Comparison of ENCODE assay signal across 17 cellular contexts in genomic region chr6:168293641-168294530, GRCh38. TPM values are rescaled to one million over a fixed set of nuclear protein-coding genes. Genes with fewer than 3 reads are reported as not detected.
"Had no signal": no experiment of that assay in that cellular context is flagged by ENCODE, and none has a peak within 500 bp of the region (broad histone marks: within the 10 kb centered on the region; RNA-seq: fewer than 3 reads in every experiment).

No MANE protein-coding gene starts in this region.

- H3K27me3 ChIP-seq: brain microvascular endothelial cell had no signal

- ATAC-seq: activated CD4-positive, alpha-beta T cell treated with anti-CD3 and anti-CD28 coated beads for 36 hours; activated T-cell treated with anti-CD3 and anti-CD28 coated beads, Interleukin-2, amount 50 U/mL, for 72 hours; T-cell had no signal

- DNase-seq: activated CD4-positive, alpha-beta memory T cell treated with anti-CD3 and anti-CD28 coated beads, Interleukin-2, amount 10 ng/mL, durations not matched to agents 7 days and 5 days; activated CD4-positive, alpha-beta T cell treated with anti-CD3 and anti-CD28 coated beads for 36 hours; activated CD4-positive, alpha-beta T cell treated with anti-CD3 and anti-CD28 coated beads, Interleukin-2, amount 50 U/mL, for 1 hour; activated gamma-delta T cell treated with Interleukin-2 at 50 U/mL for 16 hours; activated naive CD4-positive, alpha-beta T cell treated with anti-CD3 and anti-CD28 coated beads, Interleukin-2, amount 10 ng/mL, durations not matched to agents 7 days and 5 days; activated naive CD8-positive, alpha-beta T cell treated with anti-CD3 and anti-CD28 coated beads for 36 hours; activated T-cell treated with anti-CD3 and anti-CD28 coated beads for 4 hours; activated T-cell treated with anti-CD3 and anti-CD28 coated beads, Interleukin-2, amount 50 U/mL, for 72 hours; brain microvascular endothelial cell; Kasumi-1; KBM-7; NCI-H446; T-cell; WERI-Rb-1 had no signal

- H3K27ac ChIP-seq: brain microvascular endothelial cell, WERI-Rb-1 had no signal

- H3K36me3 ChIP-seq: brain microvascular endothelial cell, WERI-Rb-1 had no signal

RNA-seq across cellular contexts. Expression of gene DACT2, which starts 25.7 kb away (rescaled TPM):
- total RNA-seq: activated CD8-positive, alpha-beta memory T cell treated with anti-CD3 and anti-CD28 coated beads for 36 hours; activated naive CD8-positive, alpha-beta T cell treated with anti-CD3 and anti-CD28 coated beads for 36 hours; OCI-LY7; RPMI7951; T-cell had no signal
